Comparison of ENCODE assay signal across 19 cellular contexts in genomic region chr4:48761286-48761685, GRCh38.
"Had no signal": no experiment of that assay in that cellular context is flagged by ENCODE, and none has a peak within 500 bp of the region (broad histone marks: within the 10 kb centered on the region; RNA-seq: fewer than 3 reads in every experiment).

No MANE protein-coding gene starts in this region.

- DNase-seq: dorsolateral prefrontal cortex; effector CD4-positive, alpha-beta T cell; head of caudate nucleus; kidney; left lung; lower lobe of right lung; naive thymus-derived CD8-positive, alpha-beta T cell; pancreas; stimulated activated CD4-positive, alpha-beta T cell treated with anti-CD3 and anti-CD28 coated beads, Interleukin-12 subunit alpha, Interleukin-12 subunit beta, amount 100 ng/mL, for 4 hours; stimulated activated CD4-positive, alpha-beta T cell treated with anti-CD3 and anti-CD28 coated beads, Interleukin-1b, Interleukin-23, amount 100 ng/mL, for 48 hours; stimulated activated CD4-positive, alpha-beta T cell treated with anti-CD3 and anti-CD28 coated beads, Interleukin-4, amount 100 ng/mL, for 1 hour; stimulated activated CD8-positive, alpha-beta memory T cell treated with anti-CD3 and anti-CD28 coated beads, Interleukin-4, amount 100 ng/mL, for 48 hours; stimulated activated naive CD4-positive, alpha-beta T cell; stomach; thyroid gland; trophoblast cell had no signal

- ATAC-seq: left lung; lower lobe of right lung; naive thymus-derived CD8-positive, alpha-beta T cell; pancreas; sciatic nerve had no signal

- H3K4me3 Mint-ChIP-seq: naive thymus-derived CD8-positive, alpha-beta T cell; neural crest cell had no signal

- H3K27ac Mint-ChIP-seq: progenitor cell of endocrine pancreas had no signal

- H3K27me3 Mint-ChIP-seq: naive thymus-derived CD8-positive, alpha-beta T cell; progenitor cell of endocrine pancreas had no signal
